In genomic region chr6:136920216-136920857, GRCh38 we compare ENCODE assay signal across 10 cellular contexts. TPM values are rescaled to one million over a fixed set of nuclear protein-coding genes. Genes with fewer than 3 reads are reported as not detected.
DNase-seq lines count a peak whose midpoint lies in the region; ATAC-seq and TF ChIP-seq lines count a peak whose summit lies in the region.
"Had no signal": no experiment of that assay in that cellular context is flagged by ENCODE, and none has a peak within 500 bp of the region (broad histone marks: within the 10 kb centered on the region; RNA-seq: fewer than 3 reads in every experiment).

No MANE protein-coding gene starts in this region.

- H3K27ac ChIP-seq in dorsolateral prefrontal cortex: no peak overlapping the region
- H3K27ac ChIP-seq: gastroesophageal sphincter had no signal

- H3K27me3 ChIP-seq in dorsolateral prefrontal cortex: peaks cover 8 to 76% (median 49%) of the 10 kb centered on the region in 45 donors

- H3K27ac Mint-ChIP-seq in osteocyte (ENCODE audit: unreplicated experiment): no peak overlapping the region

- H3K4me1 ChIP-seq in ES-I3 (ENCODE audit: insufficient read depth, low read length): 0 out of 2 replicates have a peak, but pooled peaks cover 5% of the 10 kb centered on the region

- H3K9ac ChIP-seq in ES-I3 (ENCODE audit: low read depth, low read length): peak overlapping the region; percentile 68

- DNase-seq in Kasumi-1 (lab: John Stamatoyannopoulos, UW) (peak; percentile 46 to 47), dorsolateral prefrontal cortex (no peak), osteocyte (ENCODE audit: extremely low spot score, unreplicated experiment) (no peak), NCI-H2029 (lab: John Stamatoyannopoulos, UW) (no peak)
- DNase-seq in stimulated activated CD4-positive, alpha-beta T cell treated with anti-CD3 and anti-CD28 coated beads, Interleukin-4, amount 100 ng/mL, for 1 hour: no peak
- DNase-seq: activated CD4-positive, CD25-positive, alpha-beta regulatory T cell had no signal

- H3K36me3 ChIP-seq in ES-I3 (ENCODE audit: insufficient read depth, low read length): no peaks in the 10 kb centered on the region

- peaks cover 30% of the 10 kb centered on the region for H3K27me3 Mint-ChIP-seq in osteocyte (ENCODE audit: unreplicated experiment)

- TF ChIP-seq CTCF in dorsolateral prefrontal cortex (IDR thresholded peaks at IDR 0.05 in 54 of 56, conservative IDR thresholded peaks at IDR 0.05 in 2 of 56; ENCODE audit: low read depth in 1 of 56, partially characterized antibody in 56 of 56) (no peak), osteocyte (IDR thresholded peaks at IDR 0.05) (no peak)

- H3K9me3 Mint-ChIP-seq in osteocyte (ENCODE audit: unreplicated experiment): no peaks in the 10 kb centered on the region

- H3K4me3 Mint-ChIP-seq in osteocyte (ENCODE audit: unreplicated experiment): peak overlapping the region; percentile 81

- peaks cover 13% of the 10 kb centered on the region for H3K4me1 Mint-ChIP-seq in osteocyte (ENCODE audit: unreplicated experiment)

- intact Hi-C loops in dorsolateral prefrontal cortex (cut with DNase I): no loop called here

- no peaks in the 10 kb centered on the region for H3K36me3 Mint-ChIP-seq in osteocyte (ENCODE audit: unreplicated experiment)

- H3K9me3 ChIP-seq in ES-I3 (ENCODE audit: control insufficient read depth, insufficient read depth, low read length): no peaks in the 10 kb centered on the region; the same call in 1 of the 2 replicates
- H3K9me3 ChIP-seq: gastroesophageal sphincter had no signal

- peak overlapping the region in 50 of 59 donors; percentile 36 to 75 (median 56) for H3K4me3 ChIP-seq in dorsolateral prefrontal cortex

- ATAC-seq in HG02798 (IDR thresholded peaks at IDR 0.05; ENCODE audit: poor library complexity, unreplicated experiment): no peak
- ATAC-seq in HG02610 (IDR thresholded peaks at IDR 0.05; ENCODE audit: unreplicated experiment): no peak
- ATAC-seq: gastroesophageal sphincter had no signal

RNA-seq across cellular contexts. Expression of gene SLC35D3, which starts 1.8 kb away (rescaled TPM):
- total RNA-seq in dorsolateral prefrontal cortex (under 1 TPM in 21 of 120 experiments, not detected in 99; 0.19 to 0.37 (median 0.24) TPM), osteocyte (not detected in 2 replicates)

Comparison
In these comparisons a context has a peak if more than half of its experiments do, and no peak if none do; other contexts are left out.
1. DNase-seq: peak in Kasumi-1 (2 of 2); none in dorsolateral prefrontal cortex (0 of 10), osteocyte (single experiment), NCI-H2029 (single experiment) and stimulated activated CD4-positive, alpha-beta T cell treated with anti-CD3 and anti-CD28 coated beads, Interleukin-4, amount 100 ng/mL, for 1 hour (single experiment).